11 cellular contexts compared by ENCODE assay signal in the genomic region with DNA sequence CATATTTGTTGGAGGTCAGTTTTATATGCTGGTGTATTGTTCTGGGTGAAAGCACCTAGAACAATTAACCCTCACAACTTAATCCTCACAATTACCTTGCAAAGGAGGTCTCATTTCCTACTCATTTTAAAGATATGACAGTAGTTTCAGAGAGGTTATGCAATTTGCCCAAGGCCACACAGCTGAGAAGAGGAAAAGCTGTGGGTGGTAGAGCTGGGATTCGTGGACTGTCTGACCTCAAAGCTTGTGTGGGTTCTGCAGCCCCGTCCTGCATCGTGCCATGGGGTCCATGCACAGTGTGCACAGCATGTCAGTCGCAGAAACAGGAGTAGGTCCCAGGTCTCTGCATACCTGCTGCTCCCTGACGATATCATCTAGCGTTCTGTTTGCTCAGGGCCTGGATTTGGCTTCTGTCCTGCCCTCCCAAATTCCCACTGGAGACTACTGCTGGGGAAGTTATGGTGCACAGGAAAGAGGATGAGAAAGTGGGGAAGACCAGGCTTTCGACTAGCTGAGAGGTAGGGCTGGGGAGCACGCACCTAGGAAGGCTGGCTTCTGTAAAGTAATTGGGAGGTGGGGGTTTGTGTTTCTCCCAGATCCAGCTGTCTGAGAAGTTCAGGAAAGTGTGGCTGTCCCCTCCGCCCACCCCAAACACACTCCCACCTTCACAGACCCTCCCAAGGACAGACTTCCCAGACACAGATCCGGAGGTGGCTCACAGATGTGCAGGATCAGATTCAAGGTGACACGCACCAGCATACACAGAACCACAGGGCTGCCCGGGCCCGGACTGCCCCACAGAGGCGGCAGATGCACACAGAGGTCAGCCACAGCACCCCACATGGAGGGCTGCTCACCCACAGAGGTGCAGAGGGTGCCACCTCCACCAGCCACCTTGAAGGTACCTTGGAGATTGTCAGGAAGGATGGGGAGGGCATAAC. TPM values are rescaled to one million over a fixed set of nuclear protein-coding genes. Genes with fewer than 3 reads are reported as not detected.
DNase-seq lines count a peak whose midpoint lies in the region; ATAC-seq and TF ChIP-seq lines count a peak whose summit lies in the region.
"Had no signal": no experiment of that assay in that cellular context is flagged by ENCODE, and none has a peak within 500 bp of the region (broad histone marks: within the 10 kb centered on the region; RNA-seq: fewer than 3 reads in every experiment).

No MANE protein-coding gene starts in this region.

- peaks cover under 1% of the 10 kb centered on the region for H3K36me3 Mint-ChIP-seq in CD4-positive, CD25-positive, alpha-beta regulatory T cell
- no peaks in the 10 kb centered on the region for H3K36me3 Mint-ChIP-seq in neural progenitor cell

- no peaks in the 10 kb centered on the region for H3K36me3 ChIP-seq in CD4-positive, CD25-positive, alpha-beta regulatory T cell (ENCODE audit: control insufficient read depth, insufficient read depth, low read length)
- H3K36me3 ChIP-seq in ectodermal cell (ENCODE audit: control insufficient read depth, insufficient read depth, low read length) (no peaks in the 10 kb centered on the region), neural progenitor cell (no peaks in the 10 kb centered on the region)

- DNase-seq in CD4-positive, CD25-positive, alpha-beta regulatory T cell: no peak
- peak; percentile 35 for DNase-seq in MV-4-11 (lab: John Stamatoyannopoulos, UW)
- DNase-seq in neural progenitor cell (ENCODE audit: low spot score): no peak
- DNase-seq in caudate nucleus (lab: John Stamatoyannopoulos, UW): no peak
- no peak for DNase-seq in NCI-H226
- no peak for DNase-seq in T-helper 9 cell
- DNase-seq: foreskin melanocyte, NCI-H187 had no signal

- H3K4me3 Mint-ChIP-seq in CD4-positive, CD25-positive, alpha-beta regulatory T cell: peak overlapping the region; percentile 73 to 88 (median 74)
- peak overlapping the region; percentile 86 for H3K4me3 Mint-ChIP-seq in neural progenitor cell
- H3K4me3 Mint-ChIP-seq: activated T-helper 1 cell treated with anti-CD3 and anti-CD28 coated beads, Interleukin-12 subunit alpha, Interleukin-12 subunit beta, Interleukin-2, Interleukin-4 antibody, amounts not matched to agents 30 ng/mL and 10 ng/mL and 1 ng/mL, durations not matched to agents 14 hours and 24 hours and 36 hours had no signal

- no peak overlapping the region for H3K27ac ChIP-seq in CD4-positive, CD25-positive, alpha-beta regulatory T cell (ENCODE audit: insufficient read depth, low read length, poor library complexity, severe bottlenecking)
- H3K27ac ChIP-seq in ectodermal cell (ENCODE audit: insufficient read depth, low read depth, low read length, poor library complexity, severe bottlenecking) (no peak overlapping the region), neural progenitor cell (no peak overlapping the region), caudate nucleus (ENCODE audit: low read depth, low read length) (no peak overlapping the region)

- H3K27me3 ChIP-seq in CD4-positive, CD25-positive, alpha-beta regulatory T cell (ENCODE audit: control insufficient read depth, insufficient read depth, low read length): peaks cover 6% of the 10 kb centered on the region
- peaks cover 7% of the 10 kb centered on the region for H3K27me3 ChIP-seq in ectodermal cell (ENCODE audit: control insufficient read depth, insufficient read depth, low read length, poor library complexity, severe bottlenecking)
- H3K27me3 ChIP-seq in neural progenitor cell: no peaks in the 10 kb centered on the region

- H3K9ac ChIP-seq in neural progenitor cell: no peak overlapping the region

- H3K27me3 Mint-ChIP-seq in CD4-positive, CD25-positive, alpha-beta regulatory T cell: peaks cover 67% of the 10 kb centered on the region
- peaks cover 5% of the 10 kb centered on the region for H3K27me3 Mint-ChIP-seq in neural progenitor cell (ENCODE audit: insufficient read depth, low read depth)

- peaks cover 4 to 19% (median 10%) of the 10 kb centered on the region in 4 donors for H3K4me1 Mint-ChIP-seq in CD4-positive, CD25-positive, alpha-beta regulatory T cell
- H3K4me1 Mint-ChIP-seq in neural progenitor cell: peaks cover 17% of the 10 kb centered on the region

- H3K9me3 Mint-ChIP-seq in CD4-positive, CD25-positive, alpha-beta regulatory T cell: no peaks in the 10 kb centered on the region
- H3K9me3 Mint-ChIP-seq in neural progenitor cell: no peaks in the 10 kb centered on the region
- H3K9me3 Mint-ChIP-seq: activated T-helper 1 cell treated with anti-CD3 and anti-CD28 coated beads, Interleukin-12 subunit alpha, Interleukin-12 subunit beta, Interleukin-2, Interleukin-4 antibody, amounts not matched to agents 30 ng/mL and 10 ng/mL and 1 ng/mL, durations not matched to agents 14 hours and 24 hours and 36 hours had no signal

- no peaks in the 10 kb centered on the region for H3K79me2 ChIP-seq in neural progenitor cell (ENCODE audit: low read depth)

- no peak overlapping the region for H2AFZ ChIP-seq in neural progenitor cell (replicated peaks)

- no peaks in the 10 kb centered on the region for H3F3A ChIP-seq in neural progenitor cell (ENCODE audit: low read depth)

- H3K27ac Mint-ChIP-seq in CD4-positive, CD25-positive, alpha-beta regulatory T cell: peak overlapping the region in 1 of 3 donors; percentile 47
- no peak overlapping the region for H3K27ac Mint-ChIP-seq in neural progenitor cell
- H3K27ac Mint-ChIP-seq: activated T-helper 1 cell treated with anti-CD3 and anti-CD28 coated beads, Interleukin-12 subunit alpha, Interleukin-12 subunit beta, Interleukin-2, Interleukin-4 antibody, amounts not matched to agents 30 ng/mL and 10 ng/mL and 1 ng/mL, durations not matched to agents 14 hours and 24 hours and 36 hours had no signal

- no peak for TF ChIP-seq CTCF in neural progenitor cell (IDR thresholded peaks at IDR 0.05)

- ATAC-seq in CD4-positive, CD25-positive, alpha-beta regulatory T cell (ENCODE audit: low read depth in 2 of 2): no peak
- ATAC-seq in GM21447 (IDR thresholded peaks at IDR 0.05; ENCODE audit: unreplicated experiment): no peak

- H3K4me2 ChIP-seq in neural progenitor cell: peak overlapping the region; percentile 96

- H4K20me1 ChIP-seq in neural progenitor cell (ENCODE audit: low read depth): no peaks in the 10 kb centered on the region

- 77 to 84% methylated on average over 14 of the region's 14 CpGs for WGBS in ectodermal cell, 2 experiments

- no peak overlapping the region for H3K4me3 ChIP-seq in CD4-positive, CD25-positive, alpha-beta regulatory T cell (ENCODE audit: low read depth, low read length)
- peak overlapping the region; percentile 67 for H3K4me3 ChIP-seq in ectodermal cell (ENCODE audit: insufficient read depth, low read depth, low read length)
- peak overlapping the region; percentile 79 for H3K4me3 ChIP-seq in neural progenitor cell

- H3K9me3 ChIP-seq in CD4-positive, CD25-positive, alpha-beta regulatory T cell (ENCODE audit: control insufficient read depth in 2 of 2, low read length in 2 of 2): no peaks in the 10 kb centered on the region
- H3K9me3 ChIP-seq in ectodermal cell (ENCODE audit: control insufficient read depth, low read length) (no peaks in the 10 kb centered on the region), neural progenitor cell (ENCODE audit: low read depth) (no peaks in the 10 kb centered on the region)

- H3K4me1 ChIP-seq in CD4-positive, CD25-positive, alpha-beta regulatory T cell (ENCODE audit: control insufficient read depth, insufficient read depth, low read length, poor library complexity, severe bottlenecking): peaks cover 17% of the 10 kb centered on the region
- H3K4me1 ChIP-seq in ectodermal cell (ENCODE audit: control insufficient read depth, insufficient read depth, low read length) (peaks cover 7% of the 10 kb centered on the region), neural progenitor cell (peaks cover 18% of the 10 kb centered on the region)

RNA-seq across cellular contexts. Expression of gene BACE1, which starts 2.0 kb away (rescaled TPM):
- 6.9 TPM for total RNA-seq in CD4-positive, CD25-positive, alpha-beta regulatory T cell
- polyA plus RNA-seq in CD4-positive, CD25-positive, alpha-beta regulatory T cell: 1 to 10 TPM; 1.1 to 2.0 (median 1.4) TPM
- polyA plus RNA-seq in ectodermal cell (2013, experiment 1 of 4): 22.1 TPM
- polyA plus RNA-seq in ectodermal cell (2013, experiment 2 of 4): 24.5 TPM
- polyA plus RNA-seq in ectodermal cell (2013, experiment 3 of 4): 15.9 TPM
- polyA plus RNA-seq in ectodermal cell (2013, experiment 4 of 4): 18.6 TPM
- 8.2 and 16.3 TPM in 2 replicates for total RNA-seq in neural progenitor cell (ENCODE audit: low replicate concordance)

RNA-seq across cellular contexts. Expression of gene CEP164, which starts 13.6 kb away (rescaled TPM):
- total RNA-seq in CD4-positive, CD25-positive, alpha-beta regulatory T cell: 73.4 TPM
- 10 to 100 TPM; 19.7 to 30.9 (median 20.6) TPM for polyA plus RNA-seq in CD4-positive, CD25-positive, alpha-beta regulatory T cell
- 30.6 TPM for polyA plus RNA-seq in ectodermal cell (2013, experiment 1 of 4)
- polyA plus RNA-seq in ectodermal cell (2013, experiment 2 of 4): 28.7 TPM
- polyA plus RNA-seq in ectodermal cell (2013, experiment 3 of 4): 19.8 TPM
- 26.5 TPM for polyA plus RNA-seq in ectodermal cell (2013, experiment 4 of 4)
- total RNA-seq in neural progenitor cell (ENCODE audit: low replicate concordance): 24.2 and 26.0 TPM in 2 replicates

RNA-seq across cellular contexts. Expression of gene BACE1-AS, which starts 23.0 kb away (rescaled TPM):
- 7.2 TPM for total RNA-seq in CD4-positive, CD25-positive, alpha-beta regulatory T cell
- polyA plus RNA-seq in CD4-positive, CD25-positive, alpha-beta regulatory T cell: 1 to 10 TPM; 1.2 to 2.8 (median 1.9) TPM
- polyA plus RNA-seq in ectodermal cell (2013, experiment 1 of 4): 12.5 TPM
- polyA plus RNA-seq in ectodermal cell (2013, experiment 2 of 4): 16.2 TPM
- polyA plus RNA-seq in ectodermal cell (2013, experiment 3 of 4): 11.9 TPM
- 10.9 TPM for polyA plus RNA-seq in ectodermal cell (2013, experiment 4 of 4)
- 7.6 and 10.3 TPM in 2 replicates for total RNA-seq in neural progenitor cell (ENCODE audit: low replicate concordance)
